ENCODE assay signal across 10 cellular contexts in genomic region chr3:9613349-9613748, GRCh38. TPM values are rescaled to one million over a fixed set of nuclear protein-coding genes. Genes with fewer than 3 reads are reported as not detected.
"Had no signal": no experiment of that assay in that cellular context is flagged by ENCODE, and none has a peak within 500 bp of the region (broad histone marks: within the 10 kb centered on the region; RNA-seq: fewer than 3 reads in every experiment).

No MANE protein-coding gene starts in this region.

- H3K27ac ChIP-seq: GM23248, HL-60 had no signal

- ATAC-seq: HepG2 had no signal

- FAIRE-seq: H54, HepG2 had no signal

- H2AFZ ChIP-seq: GM23248 had no signal

- H3K4me3 ChIP-seq: GM23248 had no signal

- H3K9ac ChIP-seq: GM23248 had no signal

- DNase-seq: GM23248, GOT3, H9, HCEC 1CT, KG1 had no signal

RNA-seq across cellular contexts. Expression of gene LHFPL4, which starts 59.7 kb away (rescaled TPM):
- total RNA-seq: GM23248, HT1080 had no signal
- polyA plus RNA-seq: IgD-negative memory B cell had no signal
